1 cellular context compared by ENCODE assay signal in genomic region chr6:51618563-51618962, GRCh38.
TF ChIP-seq lines count a peak whose summit lies in the region.

No MANE protein-coding gene starts in this region.

TF ChIP-seq in HepG2, 621 proteins besides CTCF, POLR2A, EP300 and RAD21 (continued from another document):
- TF ChIP-seq HNF1A (IDR thresholded peaks at IDR 0.05; ENCODE audit: low read depth) (peak; percentile 28; the same call in 1 of the 2 replicates), HNF1A (CRISPR knock-in tag; IDR thresholded peaks at IDR 0.05; ENCODE audit: borderline replicate concordance) (no peak; the same call in 1 of the 2 replicates)
